Comparison of ENCODE assay signal across 8 cellular contexts in genomic region chr11:64778473-64779298, GRCh38. TPM values are rescaled to one million over a fixed set of nuclear protein-coding genes. Genes with fewer than 3 reads are reported as not detected.
DNase-seq lines count a peak whose midpoint lies in the region; ATAC-seq and TF ChIP-seq lines count a peak whose summit lies in the region.

SF1 (minus strand) TSS chr11:64778542; CDS start chr11:64778392, 150 bp downstream.

- H3K4me1 Mint-ChIP-seq in Caco-2 (ENCODE audit: low read depth, unreplicated experiment) = peaks cover 7% of the 10 kb centered on the region
- peaks cover 56% of the 10 kb centered on the region for H3K4me1 Mint-ChIP-seq in activated CD8-positive, alpha-beta memory T cell treated with anti-CD3 and anti-CD28 coated beads, Interleukin-2, amount 10 ng/mL, durations not matched to agents 7 days and 5 days
- peaks cover 17% of the 10 kb centered on the region for H3K4me1 Mint-ChIP-seq in endodermal cell

- H3K27me3 Mint-ChIP-seq in Caco-2 (ENCODE audit: insufficient read depth, unreplicated experiment) (no peaks in the 10 kb centered on the region), endodermal cell (ENCODE audit: insufficient read depth) (no peaks in the 10 kb centered on the region)
- peaks cover 3% of the 10 kb centered on the region for H3K27me3 Mint-ChIP-seq in activated CD8-positive, alpha-beta memory T cell treated with anti-CD3 and anti-CD28 coated beads, Interleukin-2, amount 10 ng/mL, durations not matched to agents 7 days and 5 days

- peak; percentile 68 for ATAC-seq in GM21381 (IDR thresholded peaks at IDR 0.05; ENCODE audit: unreplicated experiment)
- peak; percentile 88 for ATAC-seq in activated CD8-positive, alpha-beta memory T cell treated with anti-CD3 and anti-CD28 coated beads, Interleukin-2, amount 10 ng/mL, durations not matched to agents 7 days and 5 days

- H3K4me2 ChIP-seq in mesendoderm (ENCODE audit: low read length) = peak within 1 kb of the TSS; percentile 66

- H3K36me3 Mint-ChIP-seq in Caco-2 (ENCODE audit: insufficient read depth, unreplicated experiment) (peaks cover 56% of the 10 kb centered on the region), endodermal cell (ENCODE audit: low read depth) (peaks cover 36% of the 10 kb centered on the region)
- H3K36me3 Mint-ChIP-seq in activated CD8-positive, alpha-beta memory T cell treated with anti-CD3 and anti-CD28 coated beads, Interleukin-2, amount 10 ng/mL, durations not matched to agents 7 days and 5 days = peaks cover 41% of the 10 kb centered on the region

- no peaks in the 10 kb centered on the region for H3K9me3 ChIP-seq in Caco-2
- no peaks in the 10 kb centered on the region for H3K9me3 ChIP-seq in NT2/D1 (ENCODE audit: insufficient read depth, low read length)
- H3K9me3 ChIP-seq in endodermal cell (ENCODE audit: control insufficient read depth, low read length) = no peaks in the 10 kb centered on the region

- H3K4ac ChIP-seq in mesendoderm (ENCODE audit: low read depth, low read length) = peak within 1 kb of the TSS; percentile 100

- peak within 1 kb of the TSS; percentile 99 for H3K27ac Mint-ChIP-seq in Caco-2 (ENCODE audit: unreplicated experiment)
- H3K27ac Mint-ChIP-seq in activated CD8-positive, alpha-beta memory T cell treated with anti-CD3 and anti-CD28 coated beads, Interleukin-2, amount 10 ng/mL, durations not matched to agents 7 days and 5 days = peak within 1 kb of the TSS; percentile 98
- peak within 1 kb of the TSS; percentile 96 for H3K27ac Mint-ChIP-seq in endodermal cell

- peak within 1 kb of the TSS; percentile 100 for H3K18ac ChIP-seq in mesendoderm (ENCODE audit: low read length)

- peaks cover 9% of the 10 kb centered on the region for H3K79me1 ChIP-seq in mesendoderm (ENCODE audit: low read length)

- no peak within 1 kb of the TSS for H2BK5ac ChIP-seq in mesendoderm (ENCODE audit: low read length)

- no TSS peak for BruUV-seq in Caco-2 (replicated peaks; lab: Mats Ljungman, UMichigan)

- POLR2A ChIA-PET in Caco-2 (lab: Charles Lee) = interaction anchor here (0.5 to 1.5 kb wide), 33 partner anchors 9 to 555 kb away, joined by 3 to 18 read pairs (median 5); partner anchors contain the start of genes CAPN1, CDC42BPG, DPF2 and EHD1

- no peaks in the 10 kb centered on the region for H3K27me3 ChIP-seq in Caco-2 (replicated peaks; ENCODE audit: control insufficient read depth, insufficient read depth, low read length)
- no peaks in the 10 kb centered on the region for H3K27me3 ChIP-seq in NT2/D1 (ENCODE audit: insufficient read depth, insufficient read length)
- no peaks in the 10 kb centered on the region for H3K27me3 ChIP-seq in endodermal cell (ENCODE audit: control insufficient read depth, insufficient read depth, low read length, poor library complexity, severe bottlenecking)
- no peaks in the 10 kb centered on the region for H3K27me3 ChIP-seq in mesendoderm (ENCODE audit: insufficient read depth, low read length, poor library complexity)

- H2AK5ac ChIP-seq in mesendoderm (ENCODE audit: low read length) = no peak within 1 kb of the TSS

- H2BK120ac ChIP-seq in mesendoderm (ENCODE audit: low read depth, low read length) = peak within 1 kb of the TSS; percentile 100

- H3K56ac ChIP-seq in mesendoderm (ENCODE audit: low read length) = peak within 1 kb of the TSS; percentile 98

- H3K9me3 Mint-ChIP-seq in Caco-2 (ENCODE audit: unreplicated experiment) (no peaks in the 10 kb centered on the region), endodermal cell (no peaks in the 10 kb centered on the region)
- H3K9me3 Mint-ChIP-seq in activated CD8-positive, alpha-beta memory T cell treated with anti-CD3 and anti-CD28 coated beads, Interleukin-2, amount 10 ng/mL, durations not matched to agents 7 days and 5 days (ENCODE audit: low read depth) = no peaks in the 10 kb centered on the region

- H2BK15ac ChIP-seq in mesendoderm (replicated peaks; ENCODE audit: low read depth) = no peak within 1 kb of the TSS

- intact Hi-C loops in Caco-2 (cut with micrococcal nuclease; ENCODE audit: unreplicated experiment) = loop anchor here (1.0 to 10.0 kb wide), 4 partner anchors 24 to 336 kb away; partner anchors contain the start of genes CDC42BPG, MAP4K2, MEN1 and TM7SF2

- H4K5ac ChIP-seq in mesendoderm (ENCODE audit: low read length) = no peak within 1 kb of the TSS

- peak within 1 kb of the TSS; percentile 91 for H3K4me3 Mint-ChIP-seq in Caco-2 (ENCODE audit: unreplicated experiment)
- peak within 1 kb of the TSS; percentile 97 for H3K4me3 Mint-ChIP-seq in activated CD8-positive, alpha-beta memory T cell treated with anti-CD3 and anti-CD28 coated beads, Interleukin-2, amount 10 ng/mL, durations not matched to agents 7 days and 5 days
- peak within 1 kb of the TSS; percentile 79 for H3K4me3 Mint-ChIP-seq in endodermal cell

- CTCF ChIA-PET in Caco-2 (lab: Charles Lee) = interaction anchor here (0.6 to 1.9 kb wide), 23 partner anchors 9 to 461 kb away, joined by 3 to 8 read pairs (median 4); partner anchors contain the start of genes ARL2, BATF2, CDC42BPG and EHD1
- CTCF ChIA-PET in activated CD8-positive, alpha-beta memory T cell treated with anti-CD3 and anti-CD28 coated beads, Interleukin-2, amount 10 ng/mL, durations not matched to agents 7 days and 5 days (lab: Charles Lee) = interaction anchor here (0.7 to 6.5 kb wide), 18 partner anchors 8 to 762 kb away, joined by 3 to 66 read pairs (median 4); partner anchors contain the start of gene RASGRP2

- peak; percentile 100 for DNase-seq in Caco-2
- DNase-seq in HUDEP-2 (lab: John Stamatoyannopoulos, UW; ENCODE audit: unreplicated experiment in 76 of 76) = peak in 75 of 76 experiments; percentile 95 to 100 (median 99)
- DNase-seq in NT2/D1 (ENCODE audit: low read depth, low spot score) = peak; percentile 100
- peak; percentile 100 for DNase-seq in activated CD8-positive, alpha-beta memory T cell treated with anti-CD3 and anti-CD28 coated beads, Interleukin-2, amount 10 ng/mL, durations not matched to agents 7 days and 5 days
- peak; percentile 100 for DNase-seq in endodermal cell
- peak; percentile 100 for DNase-seq in mesendoderm
- peak; percentile 98 for DNase-seq in stimulated activated CD8-positive, alpha-beta memory T cell treated with anti-CD3 and anti-CD28 coated beads, Interleukin-15, amount 100 ng/mL, for 1 hour (ENCODE audit: low read depth)

- peaks cover 32% of the 10 kb centered on the region for H3K79me2 ChIP-seq in mesendoderm (ENCODE audit: control insufficient read depth, insufficient read depth, low read length)

- H3K27ac ChIP-seq in endodermal cell (ENCODE audit: low read depth, low read length) (peak within 1 kb of the TSS; percentile 98), mesendoderm (ENCODE audit: low read depth, low read length) (peak within 1 kb of the TSS; percentile 100)

- peak within 1 kb of the TSS; percentile 35 for H3K23ac ChIP-seq in mesendoderm (ENCODE audit: low read length)

- H3K36me3 ChIP-seq in Caco-2 (ENCODE audit: control insufficient read depth, insufficient read depth, low read length) (peaks cover 13% of the 10 kb centered on the region), NT2/D1 (ENCODE audit: insufficient read depth, insufficient read length, low read length) (peaks cover 49% of the 10 kb centered on the region), endodermal cell (ENCODE audit: control insufficient read depth, insufficient read depth, low read length) (peaks cover 38% of the 10 kb centered on the region), mesendoderm (ENCODE audit: control insufficient read depth, insufficient read depth, low read length) (peaks cover 13% of the 10 kb centered on the region)

- peaks cover 17% of the 10 kb centered on the region for H3K4me1 ChIP-seq in Caco-2
- H3K4me1 ChIP-seq in NT2/D1 (ENCODE audit: insufficient read depth, insufficient read length) = no peaks in the 10 kb centered on the region
- H3K4me1 ChIP-seq in endodermal cell (ENCODE audit: control insufficient read depth, insufficient read depth, low read length) = peaks cover 5% of the 10 kb centered on the region
- H3K4me1 ChIP-seq in mesendoderm (ENCODE audit: control insufficient read depth, low read depth, low read length) = no peaks in the 10 kb centered on the region

- peak within 1 kb of the TSS; percentile 100 for H4K8ac ChIP-seq in mesendoderm (ENCODE audit: low read depth, low read length)

- TF ChIP-seq CTCF in Caco-2 (IDR thresholded peaks at IDR 0.05; ENCODE audit: insufficient read depth in 1 of 2, low read depth in 1 of 2, low read length in 1 of 2, severe bottlenecking in 1 of 2, unreplicated experiment in 1 of 2) = no peak
- TF ChIP-seq CTCF in endodermal cell (conservative IDR thresholded peaks at IDR 0.05) = peak; percentile 20

- WGBS in endodermal cell (ENCODE audit: insufficient coverage in 1 of 2, insufficient read length in 1 of 2), 2 experiments = 0% methylated on average over 40 to 78 of the region's 80 CpGs
- no CpG with 5 or more reads among the region's 80 CpGs for WGBS in mesendoderm (ENCODE audit: extremely low coverage, insufficient coverage, low lambda C conversion rate)

- H3K4me3 ChIP-seq in Caco-2 (ENCODE audit: low read depth, low read length) = peak within 1 kb of the TSS; percentile 99
- H3K4me3 ChIP-seq in NT2/D1 (ENCODE audit: insufficient read length, low read depth) = peak within 1 kb of the TSS; percentile 95
- H3K4me3 ChIP-seq in endodermal cell (ENCODE audit: low read length) = peak within 1 kb of the TSS; percentile 86
- H3K4me3 ChIP-seq in mesendoderm (ENCODE audit: low read length) = peak within 1 kb of the TSS; percentile 96

- H3K9ac ChIP-seq in NT2/D1 (ENCODE audit: insufficient read length, low read depth) = peak within 1 kb of the TSS; percentile 92
- H3K9ac ChIP-seq in endodermal cell (ENCODE audit: extremely low read depth, low read length, poor library complexity, severe bottlenecking) = peak within 1 kb of the TSS; percentile 72
- H3K9ac ChIP-seq in mesendoderm (ENCODE audit: low read length) = peak within 1 kb of the TSS; percentile 98

RNA-seq across cellular contexts. Expression of gene SF1, which starts in this region (rescaled TPM):
- total RNA-seq in Caco-2 (2022) = 359 and 386 TPM in 2 replicates
- total RNA-seq in activated CD8-positive, alpha-beta memory T cell treated with anti-CD3 and anti-CD28 coated beads, Interleukin-2, amount 10 ng/mL, durations not matched to agents 7 days and 5 days = 100 to 1,000 TPM; 442 to 462 TPM
- total RNA-seq in endodermal cell = 100 to 1,000 TPM; 331 to 399 TPM
- polyA plus RNA-seq in endodermal cell (2013, experiment 1 of 2) = 250 TPM
- polyA plus RNA-seq in endodermal cell (2013, experiment 2 of 2) = 216 TPM
- polyA plus RNA-seq in mesendoderm (2013, experiment 1 of 2) = 268 TPM
- 265 TPM for polyA plus RNA-seq in mesendoderm (2013, experiment 2 of 2)

Comparison
In these comparisons a context has a peak if more than half of its experiments do, and no peak if none do; other contexts are left out.
1. Peak in every context shown above with its lines: DNase-seq, ATAC-seq, H3K4me3 ChIP-seq and H3K27ac ChIP-seq.